25 cellular contexts compared by ENCODE assay signal in genomic region chr4:83830138-83830537, GRCh38.
DNase-seq lines count a peak whose midpoint lies in the region; ATAC-seq and TF ChIP-seq lines count a peak whose summit lies in the region.
"Had no signal": no experiment of that assay in that cellular context is flagged by ENCODE, and none has a peak within 500 bp of the region (broad histone marks: within the 10 kb centered on the region; RNA-seq: fewer than 3 reads in every experiment).

No MANE protein-coding gene starts in this region.

- no peak overlapping the region for H3K9ac ChIP-seq in neural cell (ENCODE audit: low read length)

- H3K4me3 ChIP-seq in fibroblast of the aortic adventitia (ENCODE audit: low read depth, low read length): no peak overlapping the region
- no peak overlapping the region for H3K4me3 ChIP-seq in neural cell (ENCODE audit: low read length)
- H3K4me3 ChIP-seq: A549, MG63, smooth muscle cell had no signal

- H2AFZ ChIP-seq in neural cell (ENCODE audit: low read depth, low read length): no peak overlapping the region

- no peaks in the 10 kb centered on the region for H3K9me3 ChIP-seq in neural cell (ENCODE audit: low read length)
- H3K9me3 ChIP-seq: A549, MG63 had no signal

- H3K27ac ChIP-seq in neural cell (ENCODE audit: low read length): peak overlapping the region; percentile 19
- H3K27ac ChIP-seq: A549 had no signal

- no peak for TF ChIP-seq CTCF in fibroblast of the aortic adventitia (IDR thresholded peaks at IDR 0.05; ENCODE audit: insufficient read depth, low read length)
- TF ChIP-seq CTCF in neural cell (IDR thresholded peaks at IDR 0.05; ENCODE audit: poor library complexity, severe bottlenecking): no peak

- no peaks in the 10 kb centered on the region for H3K79me2 ChIP-seq in neural cell (replicated peaks; ENCODE audit: insufficient read depth, low read length)

- DNase-seq in NCI-H82 (lab: John Stamatoyannopoulos, UW) (peak; percentile 12), NCI-H82 treated with DMSO at 0.1 percent for 48 hours (lab: John Stamatoyannopoulos, UW; ENCODE audit: unreplicated experiment) (no peak), NCI-H774 (lab: John Stamatoyannopoulos, UW) (peak; percentile 13), fibroblast of the aortic adventitia (ENCODE audit: low read depth) (peak; percentile 37), mesenteric fat pad (ENCODE audit: low spot score) (no peak)
- DNase-seq: activated CD4-positive, alpha-beta memory T cell treated with anti-CD3 and anti-CD28 coated beads for 36 hours; activated CD8-positive, alpha-beta memory T cell treated with anti-CD3 and anti-CD28 coated beads, Interleukin-2, amount 50 U/mL, for 48 hours; aorta; caudate nucleus; DND-41; H7; kidney glomerular epithelial cell; MG63; NCI-H1436; NCI-H2171 treated with DMSO at 0.1 percent for 48 hours; NCI-H526 treated with DMSO at 0.1 percent for 48 hours; stimulated activated CD4-positive, alpha-beta T cell treated with anti-CD3 and anti-CD28 coated beads, Interleukin-2, amount 100 ng/mL, for 48 hours; stimulated activated naive B cell treated with anti-CD40 and anti-IgM and Interleukin-4, amounts not matched to agents 10 μg/mL and 1 μg/mL and 100 μg/mL, for 72 hours had no signal

- H3K9me2 ChIP-seq in neural cell (ENCODE audit: insufficient read depth, low read length): no peaks in the 10 kb centered on the region

- no peaks in the 10 kb centered on the region for H3F3A ChIP-seq in neural cell (ENCODE audit: insufficient read depth, low read length, poor library complexity, severe bottlenecking)

- no peaks in the 10 kb centered on the region for H4K20me1 ChIP-seq in neural cell (ENCODE audit: insufficient read depth)

- no peaks in the 10 kb centered on the region for H3K27me3 ChIP-seq in neural cell (ENCODE audit: insufficient read depth, low read depth, low read length)
- H3K27me3 ChIP-seq: MG63 had no signal

- TF ChIP-seq RAD21 in neural cell (conservative IDR thresholded peaks at IDR 0.05): no peak

- no peaks in the 10 kb centered on the region for H3K36me3 ChIP-seq in neural cell (ENCODE audit: insufficient read depth, low read length)
- H3K36me3 ChIP-seq: MG63 had no signal

- no peak overlapping the region for H3K4me2 ChIP-seq in neural cell (ENCODE audit: low read length)
- H3K4me2 ChIP-seq: A549, smooth muscle cell had no signal

- TF ChIP-seq EP300 in neural cell (conservative IDR thresholded peaks at IDR 0.05; ENCODE audit: poor library complexity, severe bottlenecking): peak; percentile 75

- ATAC-seq in GM21723 (IDR thresholded peaks at IDR 0.05; ENCODE audit: unreplicated experiment) (no peak), HG03135 (IDR thresholded peaks at IDR 0.05; ENCODE audit: unreplicated experiment) (no peak)
- ATAC-seq: A549; activated naive CD4-positive, alpha-beta T cell treated with anti-CD3 and anti-CD28 coated beads, Interleukin-2, amount 50 U/mL, for 72 hours; activated T-helper 17 cell treated with anti-CD3 and anti-CD28 coated beads, Interleukin-2, amount 50 U/mL, for 72 hours; stimulated activated naive B cell treated with anti-CD40 and anti-IgM and Interleukin-4, amounts not matched to agents 10 μg/mL and 1 μg/mL and 100 μg/mL, for 72 hours had no signal

TF ChIP-seq in neural cell, 6 proteins besides CTCF, POLR2A, EP300 and RAD21:
- TF ChIP-seq POLR2AphosphoS5 (IDR thresholded peaks at IDR 0.05) (peak; percentile 49), EZH2 (IDR thresholded peaks at IDR 0.05; ENCODE audit: borderline replicate concordance, insufficient read depth, low read length, poor library complexity, severe bottlenecking) (no peak)

Comparison
In these comparisons a context has a peak if more than half of its experiments do, and no peak if none do; other contexts are left out.
1. DNase-seq: peak in NCI-H82 (single experiment), NCI-H774 (single experiment) and fibroblast of the aortic adventitia (single experiment); none in NCI-H82 treated with DMSO at 0.1 percent for 48 hours (single experiment) and mesenteric fat pad (single experiment).